ENCODE assay signal across 23 cellular contexts in genomic region chr3:98722389-98722788, GRCh38. TPM values are rescaled to one million over a fixed set of nuclear protein-coding genes. Genes with fewer than 3 reads are reported as not detected.
DNase-seq lines count a peak whose midpoint lies in the region; ATAC-seq and TF ChIP-seq lines count a peak whose summit lies in the region.
"Had no signal": no experiment of that assay in that cellular context is flagged by ENCODE, and none has a peak within 500 bp of the region (broad histone marks: within the 10 kb centered on the region; RNA-seq: fewer than 3 reads in every experiment).

No MANE protein-coding gene starts in this region.

- no peaks in the 10 kb centered on the region for H4K20me1 ChIP-seq in MM.1S (ENCODE audit: insufficient read depth, low read length)
- H4K20me1 ChIP-seq in hepatocyte (ENCODE audit: insufficient read depth, poor library complexity, severe bottlenecking) = no peaks in the 10 kb centered on the region
- H4K20me1 ChIP-seq: BLaER1 treated with 17β-estradiol and CSF1 and Interleukin-3, amounts not matched to agents 10 nM and 100 nM had no signal

- H3K27ac ChIP-seq in HEK293 (ENCODE audit: extremely low read depth, low read depth, low read length) (no peak overlapping the region), endodermal cell (ENCODE audit: low read depth, low read length) (no peak overlapping the region), MM.1S (ENCODE audit: low read length) (no peak overlapping the region), hepatocyte (no peak overlapping the region), gastrocnemius medialis (no peak overlapping the region)
- H3K27ac ChIP-seq: BLaER1 treated with 17β-estradiol and CSF1 and Interleukin-3, amounts not matched to agents 10 nM and 100 nM; SJSA1 had no signal

- H3K4me1 ChIP-seq in HEK293 (ENCODE audit: control insufficient read depth, insufficient read depth, low read length) (no peaks in the 10 kb centered on the region), endodermal cell (ENCODE audit: control insufficient read depth, insufficient read depth, low read length) (no peaks in the 10 kb centered on the region), MM.1S (ENCODE audit: low read length) (peaks cover 12% of the 10 kb centered on the region), hepatocyte (ENCODE audit: insufficient read depth) (no peaks in the 10 kb centered on the region), gastrocnemius medialis (no peaks in the 10 kb centered on the region)
- H3K4me1 ChIP-seq: SJSA1 had no signal

- intact Hi-C loops in gastrocnemius medialis (cut with DNase I; ENCODE audit: low total_unique reads) = no loop called here

- in situ Hi-C loops in gastrocnemius medialis (cut with MboI; ENCODE audit: low sequenced_read_pairs in 4 of 4) = loop anchor here in 1 of 4 donors (25.0 kb wide), 1 partner anchor 110 kb away; no protein-coding TSS in a partner anchor

- H3K9ac ChIP-seq in endodermal cell (ENCODE audit: extremely low read depth, low read length, poor library complexity, severe bottlenecking) = no peak overlapping the region
- H3K9ac ChIP-seq in MM.1S (ENCODE audit: low read length) = no peak overlapping the region
- H3K9ac ChIP-seq: BLaER1 treated with 17β-estradiol and CSF1 and Interleukin-3, amounts not matched to agents 10 nM and 100 nM had no signal

- H2AFZ ChIP-seq in MM.1S (ENCODE audit: low read length) (no peak overlapping the region), hepatocyte (no peak overlapping the region)

- DNase-seq in ELF-1 (ENCODE audit: low read depth, low spot score) (peak; percentile 49), endodermal cell (peak; percentile 54), iPS-NIHi11 (ENCODE audit: low spot score) (peak; percentile 56), MM.1S (no peak), hepatocyte (ENCODE audit: low spot score) (no peak), gastrocnemius medialis (no peak)
- DNase-seq: 8988T; Calu3; CD8-positive, alpha-beta T cell; DMS153; GDM1; Kasumi-1; NCI-H1048; NCI-H1417 treated with DMSO at 0.1 percent for 48 hours; NCI-H187; NCI-H2107; NCI-H446 treated with DMSO at 0.1 percent for 48 hours; NCI-H526 treated with DMSO at 0.1 percent for 48 hours had no signal

- no peaks in the 10 kb centered on the region for H3K9me3 ChIP-seq in HEK293 (ENCODE audit: control insufficient read depth, insufficient read depth, low read depth, low read length)
- no peaks in the 10 kb centered on the region for H3K9me3 ChIP-seq in endodermal cell (ENCODE audit: control insufficient read depth, low read length)
- H3K9me3 ChIP-seq in MM.1S (replicated peaks; ENCODE audit: insufficient read depth, low read length) = no peaks in the 10 kb centered on the region
- no peaks in the 10 kb centered on the region for H3K9me3 ChIP-seq in hepatocyte (ENCODE audit: low read depth)
- H3K9me3 ChIP-seq in gastrocnemius medialis = no peaks in the 10 kb centered on the region
- H3K9me3 ChIP-seq: BLaER1 treated with 17β-estradiol and CSF1 and Interleukin-3, amounts not matched to agents 10 nM and 100 nM; SJSA1 had no signal

- peaks cover 30% of the 10 kb centered on the region for H3K27me3 Mint-ChIP-seq in endodermal cell (ENCODE audit: insufficient read depth)

- H3K9me3 Mint-ChIP-seq in endodermal cell = peaks cover 2% of the 10 kb centered on the region
- H3K9me3 Mint-ChIP-seq: CD8-positive, alpha-beta T cell had no signal

- H3K9me2 ChIP-seq in MM.1S (replicated peaks; ENCODE audit: insufficient read depth, low read length) (no peaks in the 10 kb centered on the region), hepatocyte (replicated peaks; ENCODE audit: insufficient read depth) (no peaks in the 10 kb centered on the region)

- H3K27me3 ChIP-seq in endodermal cell (ENCODE audit: control insufficient read depth, insufficient read depth, low read length, poor library complexity, severe bottlenecking) (peaks cover 11% of the 10 kb centered on the region), MM.1S (replicated peaks; ENCODE audit: insufficient read depth, low read length) (no peaks in the 10 kb centered on the region), hepatocyte (no peaks in the 10 kb centered on the region), gastrocnemius medialis (no peaks in the 10 kb centered on the region)
- H3K27me3 ChIP-seq: BLaER1 treated with 17β-estradiol and CSF1 and Interleukin-3, amounts not matched to agents 10 nM and 100 nM had no signal

- 16% methylated on average over 4 of the region's 4 CpGs; no CpG with 5 or more reads in 1 of the 2 experiments for WGBS in endodermal cell (ENCODE audit: insufficient coverage in 1 of 2, insufficient read length in 1 of 2), 2 experiments
- 65% methylated on average over 4 of the region's 4 CpGs for WGBS in hepatocyte (ENCODE audit: low lambda C conversion rate, missing lambda C conversion rate)

- H3K4me3 Mint-ChIP-seq in endodermal cell = no peak overlapping the region
- H3K4me3 Mint-ChIP-seq: CD8-positive, alpha-beta T cell had no signal

- TF ChIP-seq CTCF in HEK293 (tag by site-specific recombination; IDR thresholded peaks at IDR 0.05) (no peak), endodermal cell (conservative IDR thresholded peaks at IDR 0.05) (no peak), MM.1S (IDR thresholded peaks at IDR 0.05; ENCODE audit: low read length) (no peak), hepatocyte (IDR thresholded peaks at IDR 0.05; ENCODE audit: poor library complexity) (no peak), gastrocnemius medialis (IDR thresholded peaks at IDR 0.05 in 4 of 5, conservative IDR thresholded peaks at IDR 0.05 in 1 of 5) (no peak)

- no peak for TF ChIP-seq POLR2A in gastrocnemius medialis (IDR thresholded peaks at IDR 0.05)

- H3K36me3 ChIP-seq in HEK293 (ENCODE audit: control insufficient read depth in 2 of 2, insufficient read depth in 1 of 2, low read length in 2 of 2) = no peaks in the 10 kb centered on the region
- H3K36me3 ChIP-seq in endodermal cell (ENCODE audit: control insufficient read depth, insufficient read depth, low read length) = no peaks in the 10 kb centered on the region
- no peaks in the 10 kb centered on the region for H3K36me3 ChIP-seq in MM.1S (replicated peaks; ENCODE audit: insufficient read depth, low read length)
- H3K36me3 ChIP-seq in hepatocyte (replicated peaks; ENCODE audit: insufficient read depth, low read depth) = no peaks in the 10 kb centered on the region
- H3K36me3 ChIP-seq in gastrocnemius medialis = no peaks in the 10 kb centered on the region
- H3K36me3 ChIP-seq: BLaER1 treated with 17β-estradiol and CSF1 and Interleukin-3, amounts not matched to agents 10 nM and 100 nM; SJSA1 had no signal

- H3F3A ChIP-seq in MM.1S (ENCODE audit: insufficient read depth, low read length) = no peaks in the 10 kb centered on the region

- H3K4me1 Mint-ChIP-seq in endodermal cell = peaks cover 9% of the 10 kb centered on the region

- ATAC-seq in gastrocnemius medialis (no peak), GM18873 (IDR thresholded peaks at IDR 0.05; ENCODE audit: low FRiP score, unreplicated experiment) (no peak)
- ATAC-seq: CD8-positive, alpha-beta T cell; Right ventricle myocardium inferior had no signal

- H3K4me3 ChIP-seq in HEK293 (ENCODE audit: low read depth, low read length) = no peak overlapping the region
- H3K4me3 ChIP-seq in endodermal cell (ENCODE audit: low read length) = no peak overlapping the region
- no peak overlapping the region for H3K4me3 ChIP-seq in MM.1S (ENCODE audit: low read length)
- no peak overlapping the region for H3K4me3 ChIP-seq in hepatocyte
- H3K4me3 ChIP-seq in gastrocnemius medialis = no peak overlapping the region
- H3K4me3 ChIP-seq: BLaER1 treated with 17β-estradiol and CSF1 and Interleukin-3, amounts not matched to agents 10 nM and 100 nM; SJSA1 had no signal

- no peaks in the 10 kb centered on the region for H3K36me3 Mint-ChIP-seq in endodermal cell (ENCODE audit: low read depth)
- H3K36me3 Mint-ChIP-seq: CD8-positive, alpha-beta T cell had no signal

- CTCF ChIA-PET in HEK293 (lab: Yijun Ruan, JAX) = interaction anchor here (0.7 to 0.9 kb wide), 2 partner anchors 120 to 302 kb away, joined by 3 read pairs; no protein-coding TSS in a partner anchor

- no peak overlapping the region for H3K27ac Mint-ChIP-seq in endodermal cell
- H3K27ac Mint-ChIP-seq: CD8-positive, alpha-beta T cell had no signal

- POLR2A ChIA-PET in HEK293 (lab: Yijun Ruan, JAX) = no interaction called here

- H3K4me2 ChIP-seq in MM.1S (ENCODE audit: low read depth, low read length) (no peak overlapping the region), hepatocyte (no peak overlapping the region)
- H3K4me2 ChIP-seq: BLaER1 treated with 17β-estradiol and CSF1 and Interleukin-3, amounts not matched to agents 10 nM and 100 nM had no signal

- H3K79me2 ChIP-seq in MM.1S (ENCODE audit: low read length) (no peaks in the 10 kb centered on the region), hepatocyte (no peaks in the 10 kb centered on the region)

TF ChIP-seq in HEK293, 187 proteins besides CTCF, POLR2A, EP300 and RAD21:
- TF ChIP-seq ZNF600 (tag by site-specific recombination; IDR thresholded peaks at IDR 0.05) (no peak), PRDM6 (tag by site-specific recombination; IDR thresholded peaks at IDR 0.05) (0 out of 2 replicates have a peak, but pooled peaks have one; percentile 8), TCF7L2 (IDR thresholded peaks at IDR 0.05; ENCODE audit: borderline replicate concordance, low read depth, low read length) (0 out of 2 replicates have a peak, but pooled peaks have one; percentile 28)

RNA-seq across cellular contexts. Expression of gene ST3GAL6, which starts 40.8 kb away (rescaled TPM):
- total RNA-seq in endodermal cell (1 to 10 TPM; 8.1 to 9.9 TPM), hepatocyte (15.0 and 16.1 TPM in 2 replicates), gastrocnemius medialis (10 to 100 TPM in 2 of 4 donors, 1 to 10 TPM in 2; 7.4 to 15.0 (median 11.3) TPM)
- 11.2 TPM for polyA plus RNA-seq in endodermal cell (2013, experiment 1 of 2)
- polyA plus RNA-seq in endodermal cell (2013, experiment 2 of 2) = 9.0 TPM
- 9.6 and 13.1 TPM in 2 replicates for polyA plus RNA-seq in hepatocyte
- total RNA-seq: CD8-positive, alpha-beta T cell; SJSA1 had no signal

Comparison
In these comparisons a context has a peak if more than half of its experiments do, and no peak if none do; other contexts are left out.
1. DNase-seq: peak in ELF-1 (single experiment), endodermal cell (single experiment) and iPS-NIHi11 (single experiment); none in MM.1S (single experiment), hepatocyte (single experiment) and gastrocnemius medialis (0 of 2).